ENCODE assay signal across 18 cellular contexts in the genomic region with DNA sequence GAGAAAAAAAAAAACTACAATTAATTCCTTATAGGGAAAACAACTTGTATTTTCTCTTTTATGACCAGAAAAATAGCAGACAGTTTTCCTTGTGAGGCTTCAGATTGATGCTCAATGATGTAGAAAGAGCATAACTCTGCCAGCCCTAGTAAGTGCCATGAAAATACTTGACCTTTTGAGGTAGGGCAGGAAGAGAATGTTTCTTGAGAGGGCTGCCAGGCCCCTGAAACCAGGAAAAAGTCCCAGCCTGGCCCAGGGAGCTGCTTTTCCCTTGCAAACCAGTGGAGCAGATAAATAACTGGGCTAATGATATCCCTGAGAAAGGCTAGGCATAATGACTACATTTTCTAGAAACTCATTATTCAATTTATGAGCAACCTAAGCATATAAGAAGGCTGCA.
"Had no signal": no experiment of that assay in that cellular context is flagged by ENCODE, and none has a peak within 500 bp of the region (broad histone marks: within the 10 kb centered on the region; RNA-seq: fewer than 3 reads in every experiment).

No MANE protein-coding gene starts in this region.

- H3K4me3 Mint-ChIP-seq: activated B cell treated with CpG ODN at 0.5 μM for 24 hours; activated CD4-positive, alpha-beta T cell treated with anti-CD3 and anti-CD28 coated beads, Interleukin-2, amount 10 ng/mL, durations not matched to agents 24 days and 14 days; activated naive CD4-positive, alpha-beta T cell treated with anti-CD3 and anti-CD28 coated beads for 36 hours; activated T-helper 17 cell treated with anti-CD3 and anti-CD28 coated beads, Interleukin-2, amount 50 U/mL, for 72 hours; immature natural killer cell; memory B cell; natural killer cell treated with Interleukin-12 subunit alpha and Interleukin-12 subunit beta and Interleukin-15 and Interleukin-18, amount 100 ng/mL, for 72 hours; T-helper 1 cell treated with Interleukin-12 subunit alpha and Interleukin-12 subunit beta and Interleukin-4 antibody, amounts not matched to agents 30 μg/mL and 1 μg/mL, for 36 hours had no signal

- H3K27me3 ChIP-seq: body of pancreas, suprapubic skin had no signal

- H3K27ac Mint-ChIP-seq: activated B cell treated with CpG ODN at 0.5 μM for 24 hours; activated CD4-positive, alpha-beta T cell treated with anti-CD3 and anti-CD28 coated beads, Interleukin-2, amount 10 ng/mL, durations not matched to agents 24 days and 14 days; activated naive CD4-positive, alpha-beta T cell treated with anti-CD3 and anti-CD28 coated beads for 36 hours; activated T-helper 17 cell treated with anti-CD3 and anti-CD28 coated beads, Interleukin-2, amount 50 U/mL, for 72 hours; immature natural killer cell; memory B cell; natural killer cell treated with Interleukin-12 subunit alpha and Interleukin-12 subunit beta and Interleukin-15 and Interleukin-18, amount 100 ng/mL, for 72 hours; T-helper 1 cell treated with Interleukin-12 subunit alpha and Interleukin-12 subunit beta and Interleukin-4 antibody, amounts not matched to agents 30 μg/mL and 1 μg/mL, for 36 hours had no signal

- H3K4me1 Mint-ChIP-seq: activated CD4-positive, alpha-beta T cell treated with anti-CD3 and anti-CD28 coated beads, Interleukin-2, amount 10 ng/mL, durations not matched to agents 24 days and 14 days; activated T-helper 17 cell treated with anti-CD3 and anti-CD28 coated beads, Interleukin-2, amount 50 U/mL, for 72 hours; immature natural killer cell; memory B cell had no signal

- H3K36me3 Mint-ChIP-seq: immature natural killer cell; memory B cell; natural killer cell treated with Interleukin-12 subunit alpha and Interleukin-12 subunit beta and Interleukin-15 and Interleukin-18, amount 100 ng/mL, for 72 hours had no signal

- H3K9me3 Mint-ChIP-seq: activated B cell treated with CpG ODN at 0.5 μM for 24 hours; activated CD4-positive, alpha-beta T cell treated with anti-CD3 and anti-CD28 coated beads, Interleukin-2, amount 10 ng/mL, durations not matched to agents 24 days and 14 days; T-helper 1 cell treated with Interleukin-12 subunit alpha and Interleukin-12 subunit beta and Interleukin-4 antibody, amounts not matched to agents 30 μg/mL and 1 μg/mL, for 36 hours had no signal

- H3K36me3 ChIP-seq: prostate gland, suprapubic skin had no signal

- H3K4me3 ChIP-seq: body of pancreas, prostate gland, suprapubic skin had no signal

- H3K27ac ChIP-seq: body of pancreas, prostate gland, suprapubic skin had no signal

- H3K9me3 ChIP-seq: body of pancreas, prostate gland, suprapubic skin had no signal

- H3K4me1 ChIP-seq: body of pancreas, prostate gland, suprapubic skin had no signal

- DNase-seq: activated B cell treated with CpG ODN at 0.5 μM for 24 hours; activated CD4-positive, alpha-beta T cell treated with anti-CD3 and anti-CD28 coated beads, Interleukin-2, amount 10 ng/mL, durations not matched to agents 24 days and 14 days; activated CD8-positive, alpha-beta memory T cell treated with anti-CD3 and anti-CD28 coated beads for 24 hours; activated naive CD4-positive, alpha-beta T cell treated with anti-CD3 and anti-CD28 coated beads for 36 hours; activated T-cell treated with anti-CD3 and anti-CD28 coated beads for 4 hours; body of pancreas; cerebellar nuclear complex; dermis blood vessel endothelial cell; immature natural killer cell; stimulated activated naive CD4-positive, alpha-beta T cell had no signal

- ATAC-seq: activated T-helper 17 cell treated with anti-CD3 and anti-CD28 coated beads, Interleukin-2, amount 50 U/mL, for 72 hours; body of pancreas; left lobe of liver; sciatic nerve had no signal

- H3K27me3 Mint-ChIP-seq: activated B cell treated with CpG ODN at 0.5 μM for 24 hours; activated CD4-positive, alpha-beta T cell treated with anti-CD3 and anti-CD28 coated beads, Interleukin-2, amount 10 ng/mL, durations not matched to agents 24 days and 14 days; natural killer cell treated with Interleukin-12 subunit alpha and Interleukin-12 subunit beta and Interleukin-15 and Interleukin-18, amount 100 ng/mL, for 72 hours had no signal
